17 cellular contexts compared by ENCODE assay signal in the genomic region with DNA sequence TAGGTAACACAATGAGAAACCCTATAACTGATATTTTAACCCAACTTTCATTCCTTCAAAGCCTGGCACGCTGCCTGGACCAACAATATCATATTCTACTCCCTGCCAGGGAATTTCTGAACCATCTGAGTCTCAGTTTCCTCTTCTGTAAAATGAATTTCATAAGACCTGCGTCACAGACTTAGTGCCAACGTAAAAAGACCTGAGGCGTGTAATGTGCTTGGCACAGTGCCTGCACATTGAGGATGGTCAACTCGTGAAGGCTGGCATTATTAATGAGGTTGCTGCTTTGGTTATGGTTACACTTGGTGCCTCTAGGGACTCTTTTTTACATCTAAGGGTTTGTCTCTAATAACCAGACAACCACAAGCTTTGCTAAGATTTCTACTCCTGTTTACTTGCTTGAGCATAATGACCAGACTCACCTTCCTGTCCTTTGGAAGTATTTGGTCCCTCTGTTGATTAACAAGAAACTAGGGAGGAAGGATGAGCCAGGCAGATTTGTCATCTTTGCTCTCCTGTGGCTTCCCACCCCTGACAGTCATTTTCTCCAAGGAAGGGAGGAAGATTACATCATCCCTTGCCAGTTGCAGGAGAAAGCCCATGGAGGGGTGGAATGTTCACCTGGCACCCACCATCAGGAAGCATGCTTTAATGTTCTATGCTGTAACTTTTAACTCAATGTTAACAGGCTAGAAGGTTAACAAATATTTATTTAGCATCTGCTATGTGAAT.
A peak's percentile ranks its signal among the peaks of the same experiment; 100 is the strongest.
DNase-seq lines count a peak whose midpoint lies in the region; ATAC-seq, FAIRE-seq and TF ChIP-seq lines count a peak whose summit lies in the region.
"Had no signal": no experiment of that assay in that cellular context is flagged by ENCODE, and none has a peak within 500 bp of the region (broad histone marks: within the 10 kb centered on the region; RNA-seq: fewer than 3 reads in every experiment).

No MANE protein-coding gene starts in this region.

- FAIRE-seq in D721Med (lab: Jason Lieb, UNC): no peak
- FAIRE-seq: endometrium had no signal

- H3K9me3 ChIP-seq in smooth muscle cell (replicated peaks; ENCODE audit: low read depth): no peaks in the 10 kb centered on the region
- H3K9me3 ChIP-seq: breast epithelium, Caco-2 had no signal

- no peaks in the 10 kb centered on the region for H4K20me1 ChIP-seq in smooth muscle cell (ENCODE audit: low read depth)

- H2AFZ ChIP-seq in smooth muscle cell (ENCODE audit: low read depth): no peak overlapping the region

- H3K9ac ChIP-seq in smooth muscle cell (ENCODE audit: low read depth): peak overlapping the region; percentile 59

- H3K4me1 ChIP-seq in smooth muscle cell (ENCODE audit: low read depth): peaks cover 5% of the 10 kb centered on the region
- H3K4me1 ChIP-seq: breast epithelium, Caco-2 had no signal

- H3K36me3 ChIP-seq in smooth muscle cell (ENCODE audit: low read depth): peaks cover 18% of the 10 kb centered on the region
- H3K36me3 ChIP-seq: breast epithelium had no signal

- H3K4me2 ChIP-seq in smooth muscle cell: peak overlapping the region; percentile 8

- DNase-seq in NCI-H1105 treated with DMSO at 0.1 percent for 48 hours (lab: John Stamatoyannopoulos, UW): peak; percentile 5
- no peak for DNase-seq in NCI-H1105 (lab: John Stamatoyannopoulos, UW)
- peak; percentile 45 for DNase-seq in RPMI7951 (ENCODE audit: low read depth)
- DNase-seq in dedifferentiated amniotic fluid mesenchymal stem cell (ENCODE audit: extremely low spot score): peak; percentile 17
- no peak for DNase-seq in smooth muscle cell (lab: John Stamatoyannopoulos, UW; ENCODE audit: unreplicated experiment)
- no peak for DNase-seq in D721Med (ENCODE audit: insufficient read length, low spot score)
- DNase-seq in dermis blood vessel endothelial cell: no peak
- DNase-seq: activated CD4-positive, alpha-beta memory T cell treated with anti-CD3 and anti-CD28 coated beads, Interleukin-2, amount 10 ng/mL, durations not matched to agents 7 days and 5 days; activated effector memory CD4-positive, alpha-beta T cell treated with Interleukin-2 at 50 U/mL for 16 hours; Caco-2; H9; NCI-H446 treated with DMSO at 0.1 percent for 48 hours had no signal

- 92% methylated on average over 5 of the region's 5 CpGs for WGBS in smooth muscle cell (ENCODE audit: low lambda C conversion rate)

- ATAC-seq in HG03469 (IDR thresholded peaks at IDR 0.05; ENCODE audit: unreplicated experiment): no peak

- TF ChIP-seq CTCF in smooth muscle cell (IDR thresholded peaks at IDR 0.05; ENCODE audit: borderline replicate concordance, insufficient read depth, poor library complexity, severe bottlenecking) (no peak), D721Med (IDR thresholded peaks at IDR 0.05; ENCODE audit: insufficient read depth, missing control alignments) (no peak)

- peak overlapping the region; percentile 92 for H3K27ac ChIP-seq in smooth muscle cell (ENCODE audit: low read depth)
- H3K27ac ChIP-seq: 22Rv1, RWPE1 had no signal

- no peak overlapping the region for H3K4me3 ChIP-seq in smooth muscle cell
- H3K4me3 ChIP-seq: breast epithelium had no signal

- H3F3A ChIP-seq in smooth muscle cell (ENCODE audit: low read depth): peaks cover 34% of the 10 kb centered on the region

- H3K27me3 ChIP-seq in smooth muscle cell (ENCODE audit: low read depth): no peaks in the 10 kb centered on the region
- H3K27me3 ChIP-seq: breast epithelium had no signal

- no peaks in the 10 kb centered on the region for H3K79me2 ChIP-seq in smooth muscle cell (ENCODE audit: low read depth)

Comparison
In these comparisons a context has a peak if more than half of its experiments do, and no peak if none do; other contexts are left out.
1. DNase-seq: peak in NCI-H1105 treated with DMSO at 0.1 percent for 48 hours (single experiment), RPMI7951 (single experiment) and dedifferentiated amniotic fluid mesenchymal stem cell (single experiment); none in NCI-H1105 (single experiment), smooth muscle cell (single experiment), D721Med (single experiment) and dermis blood vessel endothelial cell (single experiment).